Comparison of ENCODE assay signal across 9 cellular contexts in the genomic region with DNA sequence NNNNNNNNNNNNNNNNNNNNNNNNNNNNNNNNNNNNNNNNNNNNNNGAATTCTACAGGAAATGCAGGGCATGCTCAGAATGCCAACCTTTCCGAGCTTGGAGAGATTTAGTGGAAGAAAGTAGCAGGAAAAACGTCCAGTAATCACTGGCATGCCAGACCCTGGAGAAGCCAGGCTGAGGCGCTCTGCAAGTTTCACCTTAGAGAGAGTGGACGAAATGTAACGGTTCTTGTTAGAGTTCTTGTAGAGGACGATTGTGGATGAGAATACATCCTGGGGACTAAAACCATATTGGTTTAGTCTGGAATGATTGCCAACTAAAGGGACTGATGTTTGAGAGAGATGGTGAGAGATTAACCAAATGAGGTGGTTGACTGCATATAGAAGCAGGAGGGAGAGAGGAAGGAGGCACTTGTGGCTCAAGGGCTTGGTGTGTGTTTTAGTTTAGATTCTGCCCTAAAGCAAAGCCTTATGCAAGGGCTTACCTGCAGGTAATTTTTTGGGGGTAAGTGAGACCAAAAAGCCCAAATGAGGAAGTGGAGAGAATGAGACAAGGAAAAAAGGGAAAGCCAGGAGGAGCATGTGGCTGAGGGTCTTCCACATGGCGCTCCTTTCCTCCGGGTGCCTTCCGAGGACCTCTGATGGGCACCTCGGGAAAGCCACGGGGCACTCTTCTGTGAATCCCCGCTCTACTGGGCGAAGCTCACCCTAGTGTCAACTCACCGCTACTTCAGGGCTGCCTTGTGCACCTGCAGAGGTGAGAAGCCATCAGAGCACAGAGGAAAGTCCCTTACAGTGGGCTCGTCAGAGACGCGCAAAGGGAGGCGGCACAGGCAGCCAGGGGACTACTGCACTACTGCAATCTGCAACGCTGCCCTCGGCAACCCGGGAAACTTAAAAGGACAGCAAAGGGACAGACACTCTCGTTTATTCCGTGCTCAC. TPM values are rescaled to one million over a fixed set of nuclear protein-coding genes. Genes with fewer than 3 reads are reported as not detected.
DNase-seq lines count a peak whose midpoint lies in the region; ATAC-seq and TF ChIP-seq lines count a peak whose summit lies in the region.
"Not testable (repeated sequence)": the region's sequence is repeated elsewhere in the genome, so short reads cannot be mapped to it uniquely, and the experiment has no call there.
"Had no signal": no experiment of that assay in that cellular context is flagged by ENCODE, and none has a peak within 500 bp of the region (broad histone marks: within the 10 kb centered on the region; RNA-seq: fewer than 3 reads in every experiment).

No MANE protein-coding gene starts in this region.

- H3K27me3 ChIP-seq in foreskin keratinocyte: not testable (repeated sequence)

- H3K4me1 ChIP-seq in foreskin keratinocyte: not testable (repeated sequence)

- H3K27ac ChIP-seq in foreskin keratinocyte: not testable (repeated sequence)

- not testable (repeated sequence) for H3K36me3 Mint-ChIP-seq in T-cell

- not testable (repeated sequence) for TF ChIP-seq POLR2A in GM18505 (IDR thresholded peaks at IDR 0.05; ENCODE audit: borderline replicate concordance, extremely low read depth, insufficient read depth, insufficient read length)

- not testable (repeated sequence) for TF ChIP-seq CTCF in foreskin keratinocyte (conservative IDR thresholded peaks at IDR 0.05)

- not testable (repeated sequence) for H3K9me3 Mint-ChIP-seq in T-cell

- POLR2A ChIA-PET in T-cell (lab: Charles Lee): not testable (repeated sequence)

- not testable (repeated sequence) for DNase-seq in T-cell; foreskin keratinocyte; sciatic nerve (ENCODE audit: low spot score)

- not testable (repeated sequence) for H3K4me1 Mint-ChIP-seq in T-cell

- intact Hi-C loops in sciatic nerve (cut with DNase I): not testable (repeated sequence)

- H3K27ac Mint-ChIP-seq in T-cell: not testable (repeated sequence)

- not testable (repeated sequence) for H3K27me3 Mint-ChIP-seq in T-cell

- H3K4me3 Mint-ChIP-seq in T-cell: not testable (repeated sequence)

- CTCF ChIA-PET in T-cell (lab: Charles Lee): not testable (repeated sequence)

- peak; percentile 99 for ATAC-seq in GM18505 (IDR thresholded peaks at IDR 0.05; ENCODE audit: unreplicated experiment)
- peak; percentile 99 for ATAC-seq in GM19372 (IDR thresholded peaks at IDR 0.05; ENCODE audit: low read depth, unreplicated experiment)
- ATAC-seq in GM21717 (IDR thresholded peaks at IDR 0.05; ENCODE audit: unreplicated experiment): peak; percentile 100
- ATAC-seq in HG02938 (IDR thresholded peaks at IDR 0.05; ENCODE audit: unreplicated experiment): peak; percentile 99
- peak; percentile 99 for ATAC-seq in HG03342 (IDR thresholded peaks at IDR 0.05; ENCODE audit: unreplicated experiment)
- ATAC-seq in T-cell (replicated peaks in 1 of 4): peak; percentile 99 to 100 (median 99)
- ATAC-seq in foreskin keratinocyte: peak; percentile 97
- ATAC-seq in sciatic nerve: peak; percentile 71

RNA-seq across cellular contexts. Expression of gene CTAGE6, which starts 56.5 kb away (rescaled TPM):
- total RNA-seq in T-cell (1 to 10 TPM; 1.1 to 2.2 (median 1.4) TPM), foreskin keratinocyte (not detected in 2 replicates), sciatic nerve (0.76 TPM)
- not detected in 2 replicates for polyA plus RNA-seq in foreskin keratinocyte
- total RNA-seq: H7 had no signal
